In genomic region chr4:155426953-155427352, GRCh38 we compare ENCODE assay signal across 17 cellular contexts. TPM values are rescaled to one million over a fixed set of nuclear protein-coding genes. Genes with fewer than 3 reads are reported as not detected.
DNase-seq lines count a peak whose midpoint lies in the region; ATAC-seq, FAIRE-seq and TF ChIP-seq lines count a peak whose summit lies in the region.
"Had no signal": no experiment of that assay in that cellular context is flagged by ENCODE, and none has a peak within 500 bp of the region (broad histone marks: within the 10 kb centered on the region; RNA-seq: fewer than 3 reads in every experiment).

No MANE protein-coding gene starts in this region.

- in situ Hi-C loops in transverse colon (cut with MboI; ENCODE audit: low pct_ligation_motif_present in 1 of 4, low pct_unique_long_range_greater_than_20kb in 1 of 4, low sequenced_read_pairs in 3 of 4), result loop anchor here in 2 of 4 donors (25.0 kb wide), 2 partner anchors 360 to 510 kb away; no protein-coding TSS in a partner anchor

- H3K9me3 ChIP-seq in transverse colon, result no peaks in the 10 kb centered on the region
- H3K9me3 ChIP-seq: SK-N-SH had no signal

- H3K4me2 ChIP-seq in mesendoderm (ENCODE audit: low read length), result no peak overlapping the region
- H3K4me2 ChIP-seq: SK-N-SH had no signal

- no peak for TF ChIP-seq RAD21 in Ishikawa (IDR thresholded peaks at IDR 0.05; ENCODE audit: low read depth)

- H4K8ac ChIP-seq in mesendoderm (ENCODE audit: low read depth, low read length), result no peak overlapping the region

- H3K36me3 ChIP-seq in mesendoderm (ENCODE audit: control insufficient read depth, insufficient read depth, low read length) (no peaks in the 10 kb centered on the region), transverse colon (no peaks in the 10 kb centered on the region)

- TF ChIP-seq CTCF in transverse colon (IDR thresholded peaks at IDR 0.05) (no peak), D721Med (IDR thresholded peaks at IDR 0.05; ENCODE audit: insufficient read depth, missing control alignments) (no peak)

- H3K27ac ChIP-seq in mesendoderm (ENCODE audit: low read depth, low read length), result no peak overlapping the region
- H3K27ac ChIP-seq in transverse colon, result no peak overlapping the region

- H3K79me1 ChIP-seq in mesendoderm (ENCODE audit: low read length), result no peaks in the 10 kb centered on the region

- H3K4me3 ChIP-seq in mesendoderm (ENCODE audit: low read length), result no peak overlapping the region
- H3K4me3 ChIP-seq in transverse colon, result no peak overlapping the region

- H3K18ac ChIP-seq in mesendoderm (ENCODE audit: low read length), result no peak overlapping the region

- H3K9ac ChIP-seq in mesendoderm (ENCODE audit: low read length), result no peak overlapping the region
- H3K9ac ChIP-seq: SK-N-SH had no signal

- intact Hi-C loops in transverse colon (cut with DNase I; ENCODE audit: low total_unique reads), result no loop called here

- no peak overlapping the region for H2BK5ac ChIP-seq in mesendoderm (ENCODE audit: low read length)

- ATAC-seq in HG03354 (IDR thresholded peaks at IDR 0.05; ENCODE audit: poor library complexity, severe bottlenecking, unreplicated experiment), result no peak
- ATAC-seq: Panc1 had no signal

- H3K4me1 ChIP-seq in mesendoderm (ENCODE audit: control insufficient read depth, low read depth, low read length), result no peaks in the 10 kb centered on the region
- peaks cover 0 to 3% (median 0%) of the 10 kb centered on the region in 4 donors for H3K4me1 ChIP-seq in transverse colon

- H3K56ac ChIP-seq in mesendoderm (ENCODE audit: low read length), result no peak overlapping the region

- H3K27me3 ChIP-seq in mesendoderm (ENCODE audit: insufficient read depth, low read length, poor library complexity) (peaks cover 4% of the 10 kb centered on the region), transverse colon (no peaks in the 10 kb centered on the region)

- no peak for FAIRE-seq in D721Med (lab: Jason Lieb, UNC)

- no CpG with 5 or more reads among the region's 9 CpGs for WGBS in mesendoderm (ENCODE audit: extremely low coverage, insufficient coverage, low lambda C conversion rate)
- WGBS in transverse colon (ENCODE audit: low coverage in 1 of 2), 2 donors, result 64 to 80% methylated on average over 1 to 9 of the region's 9 CpGs

- peak; percentile 43 for DNase-seq in H4 (ENCODE audit: low spot score)
- peak; percentile 89 for DNase-seq in cerebellar cortex (ENCODE audit: low spot score)
- DNase-seq in mesendoderm, result peak; percentile 60
- DNase-seq in transverse colon, result no peak
- DNase-seq in D721Med (ENCODE audit: insufficient read length, low spot score), result no peak
- DNase-seq in NCI-H446 (lab: John Stamatoyannopoulos, UW), result no peak
- DNase-seq: EL, HFFc6, NCI-H1417 treated with DMSO at 0.1 percent for 48 hours, NCI-H2029 treated with DMSO at 0.1 percent for 48 hours, NCI-H524 treated with DMSO at 0.1 percent for 48 hours, Right ventricle myocardium superior, SK-N-SH, T-helper 1 cell had no signal

- H3K4ac ChIP-seq in mesendoderm (ENCODE audit: low read depth, low read length), result no peak overlapping the region

- H4K5ac ChIP-seq in mesendoderm (ENCODE audit: low read length), result no peak overlapping the region

- TF ChIP-seq EP300 in Ishikawa (IDR thresholded peaks at IDR 0.05; ENCODE audit: borderline replicate concordance) (no peak), transverse colon (IDR thresholded peaks at IDR 0.05; ENCODE audit: low read depth) (no peak)

- no peak overlapping the region for H2AK5ac ChIP-seq in mesendoderm (ENCODE audit: low read length)

- no peaks in the 10 kb centered on the region for H3K79me2 ChIP-seq in mesendoderm (ENCODE audit: control insufficient read depth, insufficient read depth, low read length)

- H2BK15ac ChIP-seq in mesendoderm (replicated peaks; ENCODE audit: low read depth), result no peak overlapping the region

- H3K23ac ChIP-seq in mesendoderm (ENCODE audit: low read length), result no peak overlapping the region

- H2BK120ac ChIP-seq in mesendoderm (ENCODE audit: low read depth, low read length), result no peak overlapping the region

- TF ChIP-seq POLR2A in transverse colon (IDR thresholded peaks at IDR 0.05), result no peak

TF ChIP-seq in Ishikawa, 13 proteins besides CTCF, POLR2A, EP300 and RAD21:
- TF ChIP-seq TCF12 (IDR thresholded peaks at IDR 0.05; ENCODE audit: low read depth) (0 out of 2 replicates have a peak, but pooled peaks have one; percentile 41), ZBTB7A (IDR thresholded peaks at IDR 0.05; ENCODE audit: low read depth) (no peak), TEAD4 (IDR thresholded peaks at IDR 0.05) (peak; percentile 47; the same call in 1 of the 2 replicates)

RNA-seq across cellular contexts. Expression of gene MAP9, which starts 50.2 kb away (rescaled TPM):
- 9.9 and 15.2 TPM in 2 replicates for total RNA-seq in H4 (2014; rRNA removed; shearing (Covaris generic))
- polyA plus RNA-seq in mesendoderm (2013, experiment 1 of 2), result 22.5 TPM
- 23.0 TPM for polyA plus RNA-seq in mesendoderm (2013, experiment 2 of 2)
- 10 to 100 TPM in 1 of 4 donors, 1 to 10 TPM in 3; 4.4 to 31.0 (median 7.2) TPM for total RNA-seq in transverse colon

Comparison
In these comparisons a context has a peak if more than half of its experiments do, and no peak if none do; other contexts are left out.
1. DNase-seq: peak in H4 (single experiment), cerebellar cortex (single experiment) and mesendoderm (single experiment); none in transverse colon (single experiment), D721Med (single experiment) and NCI-H446 (0 of 2).